ENCODE assay signal across 8 cellular contexts in genomic region chr1:94068831-94069648, GRCh38. TPM values are rescaled to one million over a fixed set of nuclear protein-coding genes. Genes with fewer than 3 reads are reported as not detected.
DNase-seq lines count a peak whose midpoint lies in the region; ATAC-seq, FAIRE-seq and TF ChIP-seq lines count a peak whose summit lies in the region.
"Had no signal": no experiment of that assay in that cellular context is flagged by ENCODE, and none has a peak within 500 bp of the region (broad histone marks: within the 10 kb centered on the region; RNA-seq: fewer than 3 reads in every experiment).

No MANE protein-coding gene starts in this region.

- 42% methylated on average over 12 of the region's 12 CpGs for WGBS in HepG2 (ENCODE audit: low lambda C conversion rate)
- WGBS in thyroid gland, 2 donors: 37 to 44% methylated on average over 12 of the region's 12 CpGs

- H3K4me3 ChIP-seq in Loucy (ENCODE audit: low read length, poor library complexity, severe bottlenecking) (peak overlapping the region; percentile 13), HepG2 (replicated peaks in 1 of 3; ENCODE audit: insufficient read depth in 1 of 3, low read depth in 2 of 3, low read length in 3 of 3) (peak overlapping the region in 2 of 3 experiments; percentile 19 to 50; a peak in 4 of 6 replicates), thyroid gland (replicated peaks in 1 of 3) (no peak overlapping the region)

- POLR2A ChIA-PET in HepG2 (lab: Yijun Ruan, JAX): interaction anchor here (0.9 to 2.4 kb wide), 21 partner anchors 10 to 353 kb away, joined by 3 to 23 read pairs (median 5); partner anchors contain the start of genes ABCA4, ABCD3 and ARHGAP29

- peak overlapping the region in 3 of 5 experiments; percentile 7 to 87 (median 71) for H3K27ac Mint-ChIP-seq in brain
- H3K27ac Mint-ChIP-seq in stimulated activated naive CD8-positive, alpha-beta T cell treated with anti-CD3 and anti-CD28 coated beads, Interleukin-15, amount 100 ng/mL, for 72 hours: no peak overlapping the region
- H3K27ac Mint-ChIP-seq: IgD-negative memory B cell had no signal

- ATAC-seq in HepG2: peak; percentile 93
- ATAC-seq in HG03565 (IDR thresholded peaks at IDR 0.05; ENCODE audit: unreplicated experiment): no peak
- no peak for ATAC-seq in HG03469 (IDR thresholded peaks at IDR 0.05; ENCODE audit: unreplicated experiment)
- no peak for ATAC-seq in stimulated activated naive CD8-positive, alpha-beta T cell treated with anti-CD3 and anti-CD28 coated beads, Interleukin-15, amount 100 ng/mL, for 72 hours

- no peaks in the 10 kb centered on the region for H3K36me3 Mint-ChIP-seq in brain
- H3K36me3 Mint-ChIP-seq: IgD-negative memory B cell had no signal

- no peak for TF ChIP-seq RAD21 in HepG2 (CRISPR knock-in tag; IDR thresholded peaks at IDR 0.05)

- H3K9me3 ChIP-seq in Loucy (ENCODE audit: insufficient read depth, low read depth, low read length): no peaks in the 10 kb centered on the region
- no peaks in the 10 kb centered on the region for H3K9me3 ChIP-seq in HepG2 (ENCODE audit: low read length)
- no peaks in the 10 kb centered on the region for H3K9me3 ChIP-seq in thyroid gland

- DNase-seq in HepG2 (ENCODE audit: low spot score) (peak; percentile 87), thyroid gland (peak; percentile 84 to 85)
- no peak for DNase-seq in stimulated activated naive CD8-positive, alpha-beta T cell treated with anti-CD3 and anti-CD28 coated beads, Interleukin-15, amount 100 ng/mL, for 72 hours

- no peak for TF ChIP-seq CTCF in Loucy (conservative IDR thresholded peaks at IDR 0.05; ENCODE audit: low read length)
- TF ChIP-seq CTCF in brain (conservative IDR thresholded peaks at IDR 0.05): no peak
- TF ChIP-seq CTCF in HepG2 (CRISPR knock-in tag; IDR thresholded peaks at IDR 0.05): no peak
- TF ChIP-seq CTCF in thyroid gland (IDR thresholded peaks at IDR 0.05): peak in 2 of 6 experiments; percentile 16 to 31

- in situ Hi-C loops in HepG2 (cut with HindIII; ENCODE audit: extremely low pct_ligation_motif_present, low pct_unique_long_range_greater_than_20kb): no loop called here

- peak overlapping the region; percentile 77 for H3K27ac ChIP-seq in HepG2 (ENCODE audit: extremely low read length, insufficient read depth, low read length)
- H3K27ac ChIP-seq in thyroid gland: peak overlapping the region; percentile 86 to 94 (median 93)

- no peaks in the 10 kb centered on the region for H4K20me1 ChIP-seq in Loucy (ENCODE audit: insufficient read depth, low read length, poor library complexity, severe bottlenecking)
- no peaks in the 10 kb centered on the region for H4K20me1 ChIP-seq in HepG2 (ENCODE audit: insufficient read depth, low read length)

- H3K4me1 Mint-ChIP-seq in brain: peaks cover 60% of the 10 kb centered on the region
- peaks cover 15% of the 10 kb centered on the region for H3K4me1 Mint-ChIP-seq in stimulated activated naive CD8-positive, alpha-beta T cell treated with anti-CD3 and anti-CD28 coated beads, Interleukin-15, amount 100 ng/mL, for 72 hours

- CTCF ChIA-PET in HepG2 (lab: Yijun Ruan, JAX; ENCODE audit: low intra/inter-chr PET ratio, low total read pairs): no interaction called here

- no peaks in the 10 kb centered on the region for H3K27me3 ChIP-seq in Loucy (ENCODE audit: insufficient read depth, low read length, poor library complexity, severe bottlenecking)
- H3K27me3 ChIP-seq in HepG2 (ENCODE audit: control insufficient read depth in 1 of 2, insufficient read depth in 2 of 2, low read length in 2 of 2): no peaks in the 10 kb centered on the region
- H3K27me3 ChIP-seq in thyroid gland: no peaks in the 10 kb centered on the region

- H2AFZ ChIP-seq in Loucy (ENCODE audit: low read length) (peak overlapping the region; percentile 70), HepG2 (ENCODE audit: low read length) (no peak overlapping the region)

- TF ChIP-seq POLR2A in HepG2 (IDR thresholded peaks at IDR 0.05; ENCODE audit: insufficient read depth in 1 of 2, low read depth in 2 of 2, low read length in 2 of 2): no peak; a peak in 1 of 4 replicates
- TF ChIP-seq POLR2A in thyroid gland (IDR thresholded peaks at IDR 0.05): peak in 1 of 2 donors; percentile 45

- H3F3A ChIP-seq in Loucy (ENCODE audit: low read depth): no peaks in the 10 kb centered on the region

- peak overlapping the region; percentile 62 for H3K9ac ChIP-seq in Loucy (ENCODE audit: low read depth, low read length, poor library complexity, severe bottlenecking)
- H3K9ac ChIP-seq in HepG2 (ENCODE audit: insufficient read depth, low read depth, low read length): peak overlapping the region; percentile 64

- peak; percentile 93 for FAIRE-seq in HepG2 (lab: Jason Lieb, UNC)

- H3K4me2 ChIP-seq in Loucy (ENCODE audit: low read depth, low read length, poor library complexity, severe bottlenecking): peak overlapping the region; percentile 55
- peak overlapping the region; percentile 90 for H3K4me2 ChIP-seq in HepG2 (ENCODE audit: low read depth, low read length)

- no peaks in the 10 kb centered on the region for H3K36me3 ChIP-seq in Loucy (ENCODE audit: insufficient read depth, low read length)
- H3K36me3 ChIP-seq in HepG2 (replicated peaks in 1 of 2; ENCODE audit: control insufficient read depth in 1 of 2, insufficient read depth in 2 of 2, low read length in 2 of 2): no peaks in the 10 kb centered on the region
- H3K36me3 ChIP-seq in thyroid gland: no peaks in the 10 kb centered on the region

- H3K27me3 Mint-ChIP-seq in brain: peaks cover 3% of the 10 kb centered on the region
- peaks cover 7% of the 10 kb centered on the region for H3K27me3 Mint-ChIP-seq in stimulated activated naive CD8-positive, alpha-beta T cell treated with anti-CD3 and anti-CD28 coated beads, Interleukin-15, amount 100 ng/mL, for 72 hours

- peaks cover 98% of the 10 kb centered on the region for H3K4me1 ChIP-seq in Loucy (ENCODE audit: insufficient read depth, low read length, poor library complexity, severe bottlenecking)
- peaks cover 39% of the 10 kb centered on the region for H3K4me1 ChIP-seq in HepG2 (ENCODE audit: insufficient read depth, low read length)
- H3K4me1 ChIP-seq in thyroid gland: peaks cover 24 to 45% of the 10 kb centered on the region in 2 donors

- H3K79me2 ChIP-seq in Loucy (ENCODE audit: insufficient read depth, low read length) (peaks cover 7% of the 10 kb centered on the region; the same call in 1 of the 2 replicates), HepG2 (ENCODE audit: insufficient read depth, low read length) (no peaks in the 10 kb centered on the region)

- intact Hi-C loops in HepG2 (cut with micrococcal nuclease; ENCODE audit: unreplicated experiment): loop anchor here (2.0 kb wide), 1 partner anchor 58 kb away; no protein-coding TSS in a partner anchor
- intact Hi-C loops in thyroid gland (cut with DNase I): no loop called here

- peak in 1 of 2 experiments; percentile 63; a peak in 2 of 4 replicates for TF ChIP-seq EP300 in HepG2 (IDR thresholded peaks at IDR 0.05; ENCODE audit: low read depth in 2 of 2, low read length in 2 of 2)
- TF ChIP-seq EP300 in HepG2 (CRISPR knock-in tag; IDR thresholded peaks at IDR 0.05; ENCODE audit: borderline replicate concordance): no peak; the same call in 1 of the 2 replicates

- no peaks in the 10 kb centered on the region for H3K9me2 ChIP-seq in Loucy (replicated peaks; ENCODE audit: low read depth, low read length)

- H3K9me3 Mint-ChIP-seq in brain: no peaks in the 10 kb centered on the region
- H3K9me3 Mint-ChIP-seq in stimulated activated naive CD8-positive, alpha-beta T cell treated with anti-CD3 and anti-CD28 coated beads, Interleukin-15, amount 100 ng/mL, for 72 hours: no peaks in the 10 kb centered on the region

- H3K4me3 Mint-ChIP-seq in brain: no peak overlapping the region
- H3K4me3 Mint-ChIP-seq in stimulated activated naive CD8-positive, alpha-beta T cell treated with anti-CD3 and anti-CD28 coated beads, Interleukin-15, amount 100 ng/mL, for 72 hours: no peak overlapping the region
- H3K4me3 Mint-ChIP-seq: IgD-negative memory B cell had no signal

- TSS peak; percentile 74 for BruUV-seq in HepG2 (replicated peaks; lab: Mats Ljungman, UMichigan)

TF ChIP-seq in HepG2, 621 proteins besides CTCF, POLR2A, EP300 and RAD21 (continues in another document):
- no peak for TF ChIP-seq SP2 (CRISPR knock-in tag; IDR thresholded peaks at IDR 0.05)

RNA-seq across cellular contexts. Expression of gene ABCA4, which starts 51.9 kb away (rescaled TPM):
- polyA plus RNA-seq in brain (ENCODE audit: insufficient read depth, low read depth, low replicate concordance): 0.19 TPM
- total RNA-seq in HepG2 (2016; rRNA removed; fragmentation: Illumina TruSeq; extraction: Trizol): 0.13 and 0.24 TPM in 2 replicates
- not detected in 2 replicates for total RNA-seq in HepG2 (2016; cell fraction: cytosol; rRNA removed; fragmentation: Illumina TruSeq; extraction: Trizol; ENCODE audit: low read depth)
- total RNA-seq in HepG2 (2016; cell fraction: insoluble cytoplasmic fraction; rRNA removed; fragmentation: Illumina TruSeq; extraction: Trizol): 0.28 and 0.37 TPM in 2 replicates
- total RNA-seq in HepG2 (2016; cell fraction: membrane; rRNA removed; fragmentation: Illumina TruSeq; extraction: Trizol): 0.03 TPM in 1 of 2 replicates, not detected in the other
- 0.34 and 0.62 TPM in 2 replicates for total RNA-seq in HepG2 (2016; cell fraction: nucleus; rRNA removed; fragmentation: Illumina TruSeq; extraction: Trizol)
- polyA plus RNA-seq in HepG2 (2011; rRNA removed): 0.57 and 0.67 TPM in 2 replicates
- polyA plus RNA-seq in HepG2 (2011; cell fraction: cytosol; rRNA removed): 0.24 and 0.28 TPM in 2 replicates
- 3.3 and 4.6 TPM in 2 replicates for polyA plus RNA-seq in HepG2 (2011; cell fraction: nucleus; rRNA removed)
- 0.71 and 0.97 TPM in 2 replicates for polyA plus RNA-seq in HepG2 (2012)
- 0.10 TPM in 1 of 2 replicates, not detected in the other for polyA plus RNA-seq in HepG2 (2016; cell fraction: cytosol; fragmentation: Illumina TruSeq; extraction: Trizol; ENCODE audit: low read depth)
- polyA plus RNA-seq in HepG2 (2016; cell fraction: insoluble cytoplasmic fraction; fragmentation: Illumina TruSeq; extraction: Trizol; ENCODE audit: low read depth): 0.05 and 0.14 TPM in 2 replicates
- polyA plus RNA-seq in HepG2 (2016; cell fraction: membrane; fragmentation: Illumina TruSeq; extraction: Trizol; ENCODE audit: low read depth): 0.07 TPM in 1 of 2 replicates, not detected in the other
- polyA plus RNA-seq in HepG2 (2016; cell fraction: nucleus; fragmentation: Illumina TruSeq; extraction: Trizol; ENCODE audit: insufficient read depth, low read depth): 0.79 and 1.1 TPM in 2 replicates
- polyA minus RNA-seq in HepG2 (2011; rRNA and poly(A)+ RNA removed; ENCODE audit: low replicate concordance): 0.92 and 11.5 TPM in 2 replicates
- 0.20 and 0.70 TPM in 2 replicates for polyA minus RNA-seq in HepG2 (2011; cell fraction: cytosol; rRNA and poly(A)+ RNA removed)
- polyA minus RNA-seq in HepG2 (2011; cell fraction: nucleus; rRNA and poly(A)+ RNA removed): 0.99 and 1.4 TPM in 2 replicates
- total RNA-seq in thyroid gland: 1 to 10 TPM in 1 of 4 donors, under 1 TPM in 3; 0.44 to 1.0 (median 0.82) TPM
- polyA plus RNA-seq: IgD-negative memory B cell had no signal

Comparison
In these comparisons a context has a peak if more than half of its experiments do, and no peak if none do; other contexts are left out.
1. H3K4me3 ChIP-seq: peak in Loucy (single experiment) and HepG2 (2 of 3); none in thyroid gland (0 of 3).
2. H3K27ac Mint-ChIP-seq: peak in brain (3 of 5); none in stimulated activated naive CD8-positive, alpha-beta T cell treated with anti-CD3 and anti-CD28 coated beads, Interleukin-15, amount 100 ng/mL, for 72 hours (0 of 2).
3. DNase-seq: peak in HepG2 (single experiment) and thyroid gland (2 of 2); none in stimulated activated naive CD8-positive, alpha-beta T cell treated with anti-CD3 and anti-CD28 coated beads, Interleukin-15, amount 100 ng/mL, for 72 hours (0 of 2).